ENCODE assay signal across 8 cellular contexts in genomic region chr9:128554155-128554862, GRCh38. TPM values are rescaled to one million over a fixed set of nuclear protein-coding genes. Genes with fewer than 3 reads are reported as not detected.
DNase-seq lines count a peak whose midpoint lies in the region; ATAC-seq, FAIRE-seq and TF ChIP-seq lines count a peak whose summit lies in the region.

No MANE protein-coding gene starts in this region.

- H3K36me3 ChIP-seq in stomach smooth muscle (ENCODE audit: control insufficient read depth in 2 of 2, insufficient read depth in 2 of 2, low read length in 2 of 2) = peaks cover 0 to 2% of the 10 kb centered on the region in 2 donors

- H3K27me3 ChIP-seq in stomach smooth muscle (ENCODE audit: control insufficient read depth in 1 of 2, insufficient read depth in 2 of 2, low read length in 2 of 2) = no peaks in the 10 kb centered on the region

- no peaks in the 10 kb centered on the region for H3K9me3 Mint-ChIP-seq in chondrocyte (ENCODE audit: low read depth)

- peak overlapping the region; percentile 36 to 82 for H3K9ac ChIP-seq in stomach smooth muscle (ENCODE audit: low read length in 2 of 2)

- intact Hi-C loops in left colon (cut with DNase I, micrococcal nuclease) = no loop called here

- H3K4me3 ChIP-seq in stomach smooth muscle (ENCODE audit: low read length in 2 of 2) = peak overlapping the region; percentile 79 to 85

- H3K27ac ChIP-seq in stomach smooth muscle (ENCODE audit: low read length) = peak overlapping the region; percentile 89

- peaks cover 54% of the 10 kb centered on the region for H3K4me1 Mint-ChIP-seq in chondrocyte (ENCODE audit: low read depth)

- no peaks in the 10 kb centered on the region for H3K27me3 Mint-ChIP-seq in chondrocyte (ENCODE audit: low read depth)

- H3K9me3 ChIP-seq in stomach smooth muscle (ENCODE audit: control insufficient read depth in 2 of 2, low read length in 2 of 2) = no peaks in the 10 kb centered on the region

- no peak for TF ChIP-seq CTCF in chondrocyte (IDR thresholded peaks at IDR 0.05)

- peaks cover 56% of the 10 kb centered on the region for H3K4me1 ChIP-seq in stomach smooth muscle (ENCODE audit: control insufficient read depth, insufficient read depth, low read length)

- DNase-seq in GM12891 (ENCODE audit: insufficient read length, low spot score) (no peak), RCC 7860 (ENCODE audit: low spot score) (peak; percentile 96), left colon (peak; percentile 21 to 40), medulla oblongata (ENCODE audit: extremely low spot score) (no peak), chondrocyte (ENCODE audit: low spot score) (no peak)
- DNase-seq in central memory CD4-positive, alpha-beta T cell = peak; percentile 19

- no peak; the same call in 1 of the 2 replicates for TF ChIP-seq POLR2A in GM12891 (IDR thresholded peaks at IDR 0.05; ENCODE audit: low read depth, low read length)

- no peak overlapping the region for H3K4me3 Mint-ChIP-seq in chondrocyte (ENCODE audit: unreplicated experiment)

- no peak overlapping the region for H3K27ac Mint-ChIP-seq in chondrocyte (ENCODE audit: unreplicated experiment)

- ATAC-seq in left colon (no peak), HG03354 (IDR thresholded peaks at IDR 0.05; ENCODE audit: poor library complexity, severe bottlenecking, unreplicated experiment) (no peak)

- FAIRE-seq in GM12891 (lab: Jason Lieb, UNC) = peak; percentile 78
- peak; percentile 80 for FAIRE-seq in RCC 7860 (lab: Jason Lieb, UNC)

- no peaks in the 10 kb centered on the region for H3K36me3 Mint-ChIP-seq in chondrocyte (ENCODE audit: low read depth)

TF ChIP-seq in GM12891, 5 proteins besides CTCF, POLR2A, EP300 and RAD21:
- TF ChIP-seq POLR2AphosphoS5 (IDR thresholded peaks at IDR 0.05; ENCODE audit: low read depth, low read length) (no peak), POU2F2 (IDR thresholded peaks at IDR 0.05; ENCODE audit: low read depth, low read length) (peak; percentile 79; the same call in 1 of the 2 replicates), TAF1 (IDR thresholded peaks at IDR 0.05; ENCODE audit: low read depth, low read length) (no peak), SPI1 (IDR thresholded peaks at IDR 0.05; ENCODE audit: low read depth, low read length) (no peak), PAX5 (IDR thresholded peaks at IDR 0.05; ENCODE audit: insufficient read depth, low read length, severe bottlenecking) (no peak)

RNA-seq across cellular contexts. Expression of gene SPTAN1, which starts 1.9 kb away (rescaled TPM):
- polyA plus RNA-seq in GM12891 (2012; ENCODE audit: low read depth, missing spikeins) = 83.2 TPM
- total RNA-seq in left colon (100 to 1,000 TPM; 248 to 277 TPM), chondrocyte (376 to 419 TPM (median 378 TPM) in 3 replicates)

RNA-seq across cellular contexts. Expression of gene GLE1, which starts 49.8 kb away (rescaled TPM):
- 22.4 TPM for polyA plus RNA-seq in GM12891 (2012; ENCODE audit: low read depth, missing spikeins)
- 10 to 100 TPM; 26.6 to 34.5 TPM for total RNA-seq in left colon
- total RNA-seq in chondrocyte = 12.3 to 18.1 TPM (median 12.8 TPM) in 3 replicates

Comparison
In these comparisons a context has a peak if more than half of its experiments do, and no peak if none do; other contexts are left out.
1. DNase-seq: peak in RCC 7860 (single experiment), central memory CD4-positive, alpha-beta T cell (single experiment) and left colon (2 of 2); none in GM12891 (single experiment), medulla oblongata (single experiment) and chondrocyte (single experiment).